ENCODE assay signal across 19 cellular contexts in genomic region chr3:144018776-144019175, GRCh38.
DNase-seq lines count a peak whose midpoint lies in the region; ATAC-seq lines count a peak whose summit lies in the region.
"Had no signal": no experiment of that assay in that cellular context is flagged by ENCODE, and none has a peak within 500 bp of the region (broad histone marks: within the 10 kb centered on the region; RNA-seq: fewer than 3 reads in every experiment).

No MANE protein-coding gene starts in this region.

- ATAC-seq in GM21786 (IDR thresholded peaks at IDR 0.05; ENCODE audit: unreplicated experiment), result no peak
- ATAC-seq: gastrocnemius medialis had no signal

- DNase-seq in EH (ENCODE audit: low read depth) (peak; percentile 91), NCI-H226 (peak; percentile 78), epithelial cell of prostate (ENCODE audit: low read depth, low spot score) (peak; percentile 54), non-pigmented ciliary epithelial cell (ENCODE audit: low read depth) (peak; percentile 88), pons (ENCODE audit: low spot score) (no peak), T-helper 2 cell (no peak), NCI-H1436 treated with DMSO at 0.1 percent for 48 hours (lab: John Stamatoyannopoulos, UW) (no peak)
- DNase-seq: activated B cell treated with CpG ODN at 0.5 μM for 24 hours; activated naive CD4-positive, alpha-beta T cell treated with anti-CD3 and anti-CD28 coated beads, Interleukin-2, amount 50 U/mL, for 16 hours; C1 segment of cervical spinal cord; cortex of kidney; DND-41; gastrocnemius medialis; NCI-H2029; NCI-H526; SW 1271; testis had no signal

- no peak overlapping the region for H3K27ac ChIP-seq in epithelial cell of prostate
- H3K27ac ChIP-seq: gastrocnemius medialis, neutrophil, testis had no signal

Comparison
In these comparisons a context has a peak if more than half of its experiments do, and no peak if none do; other contexts are left out.
1. DNase-seq: peak in EH (single experiment), NCI-H226 (single experiment), epithelial cell of prostate (single experiment) and non-pigmented ciliary epithelial cell (single experiment); none in pons (single experiment), T-helper 2 cell (0 of 5) and NCI-H1436 treated with DMSO at 0.1 percent for 48 hours (single experiment).